Comparison of ENCODE assay signal across 12 cellular contexts in genomic region chr20:64047968-64048401, GRCh38. TPM values are rescaled to one million over a fixed set of nuclear protein-coding genes. Genes with fewer than 3 reads are reported as not detected.
A peak's percentile ranks its signal among the peaks of the same experiment; 100 is the strongest.
DNase-seq lines count a peak whose midpoint lies in the region; ATAC-seq, FAIRE-seq and TF ChIP-seq lines count a peak whose summit lies in the region.
"Had no signal": no experiment of that assay in that cellular context is flagged by ENCODE, and none has a peak within 500 bp of the region (broad histone marks: within the 10 kb centered on the region; RNA-seq: fewer than 3 reads in every experiment).

No MANE protein-coding gene starts in this region.

- H3K27me3 ChIP-seq in right lobe of liver = no peaks in the 10 kb centered on the region
- peaks cover 50% of the 10 kb centered on the region for H3K27me3 ChIP-seq in thymus (ENCODE audit: control insufficient read depth, insufficient read depth)

- H3K9me3 ChIP-seq in right lobe of liver (no peaks in the 10 kb centered on the region), thymus (ENCODE audit: control insufficient read depth) (no peaks in the 10 kb centered on the region)

- H3K36me3 ChIP-seq in right lobe of liver (no peaks in the 10 kb centered on the region), thymus (ENCODE audit: control insufficient read depth, insufficient read depth) (no peaks in the 10 kb centered on the region)

- no peak for DNase-seq in activated T-cell treated with anti-CD3 and anti-CD28 coated beads, Interleukin-2, amount 50 U/mL, for 72 hours
- DNase-seq in activated T-cell treated with anti-CD3 and anti-CD28 coated beads, Interleukin-2, amount 50 U/mL, for 4 hours = no peak
- peak; percentile 30 for DNase-seq in astrocyte of the hippocampus (ENCODE audit: low read depth, low spot score)
- no peak for DNase-seq in right lobe of liver
- DNase-seq in GM12891 (ENCODE audit: insufficient read length, low spot score) = no peak
- no peak for DNase-seq in HuH-7.5 (ENCODE audit: low spot score)
- DNase-seq in T-helper 1 cell = no peak
- DNase-seq: Kasumi-1; NCI-H226; stimulated activated CD8-positive, alpha-beta memory T cell treated with anti-CD3 and anti-CD28 coated beads, Interleukin-4, amount 100 ng/mL, for 48 hours had no signal

- H3K9me3 Mint-ChIP-seq in activated T-cell treated with anti-CD3 and anti-CD28 coated beads, Interleukin-2, amount 50 U/mL, for 72 hours = no peaks in the 10 kb centered on the region
- H3K9me3 Mint-ChIP-seq in activated T-cell treated with anti-CD3 and anti-CD28 coated beads, Interleukin-2, amount 50 U/mL, for 4 hours = no peaks in the 10 kb centered on the region

- H3K27ac ChIP-seq in right lobe of liver = no peak overlapping the region
- no peak overlapping the region for H3K27ac ChIP-seq in thymus (ENCODE audit: low read depth)

- no peak for TF ChIP-seq CTCF in right lobe of liver (IDR thresholded peaks at IDR 0.05)

- no peaks in the 10 kb centered on the region for H3K36me3 Mint-ChIP-seq in activated T-cell treated with anti-CD3 and anti-CD28 coated beads, Interleukin-2, amount 50 U/mL, for 72 hours (ENCODE audit: insufficient read depth in 2 of 2)
- no peaks in the 10 kb centered on the region for H3K36me3 Mint-ChIP-seq in activated T-cell treated with anti-CD3 and anti-CD28 coated beads, Interleukin-2, amount 50 U/mL, for 4 hours (ENCODE audit: insufficient read depth)

- no peak for FAIRE-seq in GM12891 (lab: Jason Lieb, UNC)

- H3K4me3 ChIP-seq in right lobe of liver (peak overlapping the region; percentile 17 to 41 (median 27)), thymus (ENCODE audit: low read length) (peak overlapping the region; percentile 16)

- peak overlapping the region; percentile 30 to 56 for H3K4me3 Mint-ChIP-seq in activated T-cell treated with anti-CD3 and anti-CD28 coated beads, Interleukin-2, amount 50 U/mL, for 72 hours
- no peak overlapping the region for H3K4me3 Mint-ChIP-seq in activated T-cell treated with anti-CD3 and anti-CD28 coated beads, Interleukin-2, amount 50 U/mL, for 4 hours

- H3K4me1 ChIP-seq in right lobe of liver = no peaks in the 10 kb centered on the region
- no peaks in the 10 kb centered on the region for H3K4me1 ChIP-seq in thymus (ENCODE audit: control insufficient read depth, insufficient read depth, low read length)

- intact Hi-C loops in right lobe of liver (cut with DNase I) = no loop called here

- H3K27me3 Mint-ChIP-seq in activated T-cell treated with anti-CD3 and anti-CD28 coated beads, Interleukin-2, amount 50 U/mL, for 72 hours (ENCODE audit: low read depth) = peaks cover 27% of the 10 kb centered on the region
- H3K27me3 Mint-ChIP-seq in activated T-cell treated with anti-CD3 and anti-CD28 coated beads, Interleukin-2, amount 50 U/mL, for 4 hours (ENCODE audit: low read depth) = peaks cover 42% of the 10 kb centered on the region

- WGBS in right lobe of liver (ENCODE audit: insufficient coverage, low coverage, low lambda C conversion rate, missing lambda C conversion rate) = 40% methylated on average over 1 of the region's 49 CpGs
- WGBS in thymus = 24% methylated on average over 49 of the region's 49 CpGs

- peaks cover 4% of the 10 kb centered on the region for H3K4me1 Mint-ChIP-seq in activated T-cell treated with anti-CD3 and anti-CD28 coated beads, Interleukin-2, amount 50 U/mL, for 72 hours (ENCODE audit: low read depth)
- H3K4me1 Mint-ChIP-seq in activated T-cell treated with anti-CD3 and anti-CD28 coated beads, Interleukin-2, amount 50 U/mL, for 4 hours (ENCODE audit: low read depth) = peaks cover 16% of the 10 kb centered on the region

- H3K27ac Mint-ChIP-seq in activated T-cell treated with anti-CD3 and anti-CD28 coated beads, Interleukin-2, amount 50 U/mL, for 72 hours = no peak overlapping the region

- TF ChIP-seq POLR2A in right lobe of liver (IDR thresholded peaks at IDR 0.05) (no peak), GM12891 (IDR thresholded peaks at IDR 0.05; ENCODE audit: low read depth, low read length) (no peak)

- no peak for ATAC-seq in activated T-cell treated with anti-CD3 and anti-CD28 coated beads, Interleukin-2, amount 50 U/mL, for 72 hours (replicated peaks in 1 of 2)
- no peak for ATAC-seq in activated T-cell treated with anti-CD3 and anti-CD28 coated beads, Interleukin-2, amount 50 U/mL, for 4 hours
- no peak for ATAC-seq in right lobe of liver

TF ChIP-seq in GM12891, 5 proteins besides CTCF, POLR2A, EP300 and RAD21:
- TF ChIP-seq POU2F2 (IDR thresholded peaks at IDR 0.05; ENCODE audit: low read depth, low read length) (no peak), TAF1 (IDR thresholded peaks at IDR 0.05; ENCODE audit: low read depth, low read length) (no peak), SPI1 (IDR thresholded peaks at IDR 0.05; ENCODE audit: low read depth, low read length) (no peak), POLR2AphosphoS5 (IDR thresholded peaks at IDR 0.05; ENCODE audit: low read depth, low read length) (no peak), PAX5 (IDR thresholded peaks at IDR 0.05; ENCODE audit: insufficient read depth, low read length, severe bottlenecking) (no peak)

RNA-seq across cellular contexts. Expression of gene SOX18, which starts 1.5 kb away (rescaled TPM):
- under 1 TPM; 0.46 to 0.72 TPM for total RNA-seq in activated T-cell treated with anti-CD3 and anti-CD28 coated beads, Interleukin-2, amount 50 U/mL, for 72 hours
- under 1 TPM; 0.13 to 0.24 (median 0.24) TPM for total RNA-seq in activated T-cell treated with anti-CD3 and anti-CD28 coated beads, Interleukin-2, amount 50 U/mL, for 4 hours
- total RNA-seq in right lobe of liver = 1 to 10 TPM; 4.1 to 7.8 (median 5.6) TPM
- polyA plus RNA-seq in thymus = 17.2 TPM
- polyA plus RNA-seq in GM12891 (2012; ENCODE audit: low read depth, missing spikeins) = 0.13 TPM
- total RNA-seq: SK-MEL-5 had no signal

RNA-seq across cellular contexts. Expression of gene C20orf204, which starts 12.0 kb away (rescaled TPM):
- 10 to 100 TPM; 28.6 to 35.6 TPM for total RNA-seq in activated T-cell treated with anti-CD3 and anti-CD28 coated beads, Interleukin-2, amount 50 U/mL, for 72 hours
- total RNA-seq in activated T-cell treated with anti-CD3 and anti-CD28 coated beads, Interleukin-2, amount 50 U/mL, for 4 hours = 1 to 10 TPM; 2.6 to 3.9 (median 3.2) TPM
- 1 to 10 TPM in 1 of 6 experiments, under 1 TPM in 4, not detected in 1; 0.29 to 1.1 (median 0.44) TPM for total RNA-seq in right lobe of liver
- polyA plus RNA-seq in thymus = 8.2 TPM
- polyA plus RNA-seq in GM12891 (2012; ENCODE audit: low read depth, missing spikeins) = 51.3 TPM

RNA-seq across cellular contexts. Expression of gene TCEA2, which starts 15.0 kb away (rescaled TPM):
- 10 to 100 TPM; 55.5 to 61.6 TPM for total RNA-seq in activated T-cell treated with anti-CD3 and anti-CD28 coated beads, Interleukin-2, amount 50 U/mL, for 72 hours
- 10 to 100 TPM; 10.5 to 17.3 (median 11.5) TPM for total RNA-seq in activated T-cell treated with anti-CD3 and anti-CD28 coated beads, Interleukin-2, amount 50 U/mL, for 4 hours
- 10 to 100 TPM; 14.8 to 45.6 (median 28.6) TPM for total RNA-seq in right lobe of liver
- 53.2 TPM for polyA plus RNA-seq in thymus
- 34.5 TPM for polyA plus RNA-seq in GM12891 (2012; ENCODE audit: low read depth, missing spikeins)

RNA-seq across cellular contexts. Expression of gene RGS19, which starts 31.3 kb away (rescaled TPM):
- 10 to 100 TPM; 38.1 to 40.0 TPM for total RNA-seq in activated T-cell treated with anti-CD3 and anti-CD28 coated beads, Interleukin-2, amount 50 U/mL, for 72 hours
- 10 to 100 TPM; 41.7 to 49.0 (median 47.0) TPM for total RNA-seq in activated T-cell treated with anti-CD3 and anti-CD28 coated beads, Interleukin-2, amount 50 U/mL, for 4 hours
- 10 to 100 TPM in 2 of 6 experiments, 1 to 10 TPM in 4; 2.6 to 10.9 (median 5.7) TPM for total RNA-seq in right lobe of liver
- polyA plus RNA-seq in thymus = 27.2 TPM
- 27.9 TPM for polyA plus RNA-seq in GM12891 (2012; ENCODE audit: low read depth, missing spikeins)

RNA-seq across cellular contexts. Expression of gene OPRL1, which starts 31.9 kb away (rescaled TPM):
- total RNA-seq in activated T-cell treated with anti-CD3 and anti-CD28 coated beads, Interleukin-2, amount 50 U/mL, for 72 hours = 1 to 10 TPM; 1.3 to 1.7 TPM
- total RNA-seq in activated T-cell treated with anti-CD3 and anti-CD28 coated beads, Interleukin-2, amount 50 U/mL, for 4 hours = under 1 TPM in 2 of 3 donors, not detected in 1; 0.05 to 0.11 TPM
- under 1 TPM in 5 of 6 experiments, not detected in 1; 0.13 to 0.32 (median 0.25) TPM for total RNA-seq in right lobe of liver
- 1.1 TPM for polyA plus RNA-seq in thymus
- 0.68 TPM for polyA plus RNA-seq in GM12891 (2012; ENCODE audit: low read depth, missing spikeins)

Comparison
In these comparisons a context has a peak if more than half of its experiments do, and no peak if none do; other contexts are left out.
1. RNA of gene C20orf204, which starts 12.0 kb away (total RNA-seq): 28.6 to 35.6 TPM in activated T-cell treated with anti-CD3 and anti-CD28 coated beads, Interleukin-2, amount 50 U/mL, for 72 hours; 2.6 to 3.9 TPM in activated T-cell treated with anti-CD3 and anti-CD28 coated beads, Interleukin-2, amount 50 U/mL, for 4 hours and 0.29 to 1.1 TPM in right lobe of liver; every median in the first group is over 4 times any median in the second.